ENCODE assay signal across 30 cellular contexts in the genomic region with DNA sequence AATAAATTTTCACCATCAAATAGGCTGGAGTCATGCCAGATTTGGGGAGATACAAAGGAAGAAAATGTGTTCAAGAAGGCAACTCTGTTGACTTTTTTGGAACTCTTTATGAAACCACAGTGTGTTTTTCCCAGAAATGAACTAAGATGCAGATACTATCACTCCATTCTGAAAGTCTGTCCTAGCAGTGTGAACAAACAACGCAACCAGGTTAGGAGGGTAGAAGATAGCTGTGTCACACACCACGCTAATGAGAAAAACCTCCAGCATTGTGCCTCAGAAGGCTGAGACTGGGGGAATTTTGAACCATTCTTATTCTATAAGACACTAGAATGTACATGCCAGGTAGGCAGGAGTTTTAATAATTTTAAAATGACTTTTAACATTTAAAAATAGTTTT. TPM values are rescaled to one million over a fixed set of nuclear protein-coding genes. Genes with fewer than 3 reads are reported as not detected.
"Had no signal": no experiment of that assay in that cellular context is flagged by ENCODE, and none has a peak within 500 bp of the region (broad histone marks: within the 10 kb centered on the region; RNA-seq: fewer than 3 reads in every experiment).

No MANE protein-coding gene starts in this region.

- H3K27me3 Mint-ChIP-seq: stimulated activated naive B cell treated with anti-CD40 and anti-IgM and Interleukin-4, amounts not matched to agents 10 μg/mL and 1 μg/mL and 100 μg/mL, for 72 hours had no signal

- H3K36me3 ChIP-seq: breast epithelium, gastroesophageal sphincter, left ventricle myocardium inferior, right atrium auricular region, tibial nerve, WERI-Rb-1 had no signal

- H3K27ac Mint-ChIP-seq: activated T-helper 2 cell treated with anti-CD3 and anti-CD28 coated beads, Interferon-gamma antibody, Interleukin-2, Interleukin-4, amounts not matched to agents 10 μg/mL and 5 μg/mL and 100 μg/mL, durations not matched to agents 14 hours and 24 hours and 36 hours; natural killer cell treated with Interleukin-12 subunit alpha and Interleukin-12 subunit beta and Interleukin-15 and Interleukin-18, amount 100 ng/mL, for 72 hours; stimulated activated naive B cell treated with anti-CD40 and anti-IgM and Interleukin-4, amounts not matched to agents 10 μg/mL and 1 μg/mL and 100 μg/mL, for 72 hours had no signal

- H3K9me3 Mint-ChIP-seq: natural killer cell treated with Interleukin-12 subunit alpha and Interleukin-12 subunit beta and Interleukin-15 and Interleukin-18, amount 100 ng/mL, for 72 hours; stimulated activated naive B cell treated with anti-CD40 and anti-IgM and Interleukin-4, amounts not matched to agents 10 μg/mL and 1 μg/mL and 100 μg/mL, for 72 hours had no signal

- H3K4me1 ChIP-seq: breast epithelium, gastroesophageal sphincter, left ventricle myocardium inferior, right atrium auricular region, tibial nerve had no signal

- H3K4me3 Mint-ChIP-seq: natural killer cell treated with Interleukin-12 subunit alpha and Interleukin-12 subunit beta and Interleukin-15 and Interleukin-18, amount 100 ng/mL, for 72 hours; stimulated activated naive B cell treated with anti-CD40 and anti-IgM and Interleukin-4, amounts not matched to agents 10 μg/mL and 1 μg/mL and 100 μg/mL, for 72 hours had no signal

- H3K36me3 Mint-ChIP-seq: natural killer cell treated with Interleukin-12 subunit alpha and Interleukin-12 subunit beta and Interleukin-15 and Interleukin-18, amount 100 ng/mL, for 72 hours; stimulated activated naive B cell treated with anti-CD40 and anti-IgM and Interleukin-4, amounts not matched to agents 10 μg/mL and 1 μg/mL and 100 μg/mL, for 72 hours had no signal

- DNase-seq: activated CD4-positive, alpha-beta T cell treated with anti-CD3 and anti-CD28 coated beads, Interleukin-2, amount 50 U/mL, for 48 hours; central memory CD4-positive, alpha-beta T cell; islet precursor cell; left ventricle myocardium inferior; mesendoderm; stimulated activated CD4-positive, alpha-beta T cell treated with anti-CD3 and anti-CD28 coated beads, Interleukin-1b, Interleukin-23, amount 100 ng/mL, for 48 hours; stimulated activated CD4-positive, alpha-beta T cell treated with anti-CD3 and anti-CD28 coated beads, Interleukin-4, amount 100 ng/mL, for 4 hours; stimulated activated CD8-positive, alpha-beta memory T cell treated with anti-CD3 and anti-CD28 coated beads, Interleukin-4, amount 100 ng/mL, for 48 hours; stimulated activated naive B cell treated with anti-CD40 and anti-IgM and Interleukin-4, amounts not matched to agents 10 μg/mL and 1 μg/mL and 100 μg/mL, for 72 hours; T-helper 9 cell; WERI-Rb-1 had no signal

- H3K27me3 ChIP-seq: breast epithelium, gastroesophageal sphincter, hepatocyte, right atrium auricular region, tibial nerve had no signal

- H3K9me3 ChIP-seq: breast epithelium, gastroesophageal sphincter, left ventricle myocardium inferior, right atrium auricular region, tibial nerve had no signal

- H2AFZ ChIP-seq: hepatocyte had no signal

- H3K4me3 ChIP-seq: breast epithelium, gastroesophageal sphincter, hepatocyte, left ventricle myocardium inferior, lung, right atrium auricular region, smooth muscle cell, tibial nerve had no signal

- ATAC-seq: activated CD4-positive, CD25-positive, alpha-beta regulatory T cell treated with anti-CD3 and anti-CD28 coated beads, Interleukin-2, amount 50 U/mL, for 24 hours; gastroesophageal sphincter; stimulated activated naive B cell treated with anti-CD40 and anti-IgM and Interleukin-4, amounts not matched to agents 10 μg/mL and 1 μg/mL and 100 μg/mL, for 72 hours had no signal

- H3K4me2 ChIP-seq: hepatocyte, smooth muscle cell had no signal

- H3K4me1 Mint-ChIP-seq: stimulated activated naive B cell treated with anti-CD40 and anti-IgM and Interleukin-4, amounts not matched to agents 10 μg/mL and 1 μg/mL and 100 μg/mL, for 72 hours had no signal

- H3K79me2 ChIP-seq: hepatocyte had no signal

- H3K27ac ChIP-seq: breast epithelium, gastroesophageal sphincter, hepatocyte, left ventricle myocardium inferior, right atrium auricular region, tibial nerve, WERI-Rb-1 had no signal

RNA-seq across cellular contexts. Expression of a gene that starts 15.9 kb away (rescaled TPM):
- total RNA-seq: activated T-helper 2 cell treated with anti-CD3 and anti-CD28 coated beads, Interferon-gamma antibody, Interleukin-2, Interleukin-4, amounts not matched to agents 10 μg/mL and 5 μg/mL and 100 μg/mL, durations not matched to agents 14 hours and 24 hours and 36 hours; fibroblast of lung; left ventricle myocardium inferior; mononuclear cell; omental fat pad; right atrium auricular region; tibial nerve had no signal

RNA-seq across cellular contexts. Expression of a gene that starts 16.2 kb away (rescaled TPM):
- total RNA-seq: activated T-helper 2 cell treated with anti-CD3 and anti-CD28 coated beads, Interferon-gamma antibody, Interleukin-2, Interleukin-4, amounts not matched to agents 10 μg/mL and 5 μg/mL and 100 μg/mL, durations not matched to agents 14 hours and 24 hours and 36 hours; endothelial cell of umbilical vein; fibroblast of lung; fibroblast of villous mesenchyme; left ventricle myocardium inferior; mononuclear cell; myocyte; natural killer cell treated with Interleukin-12 subunit alpha and Interleukin-12 subunit beta and Interleukin-15 and Interleukin-18, amount 100 ng/mL, for 72 hours; omental fat pad; pulmonary artery endothelial cell; right atrium auricular region; smooth muscle cell; temporal lobe; tibial nerve; ureter had no signal
